In genomic region chr14:24481622-24482324, GRCh38 we compare ENCODE assay signal across 9 cellular contexts. TPM values are rescaled to one million over a fixed set of nuclear protein-coding genes. Genes with fewer than 3 reads are reported as not detected.
DNase-seq lines count a peak whose midpoint lies in the region; ATAC-seq and TF ChIP-seq lines count a peak whose summit lies in the region.
"Had no signal": no experiment of that assay in that cellular context is flagged by ENCODE, and none has a peak within 500 bp of the region (broad histone marks: within the 10 kb centered on the region; RNA-seq: fewer than 3 reads in every experiment).

No MANE protein-coding gene starts in this region.

- H3K9me3 Mint-ChIP-seq in CD14-positive monocyte: peaks cover 0 to 5% (median 3%) of the 10 kb centered on the region in 7 donors

- ATAC-seq in GM18861 (IDR thresholded peaks at IDR 0.05; ENCODE audit: unreplicated experiment) (peak; percentile 77), HG03442 (IDR thresholded peaks at IDR 0.05; ENCODE audit: unreplicated experiment) (peak; percentile 92)

- DNase-seq in CD14-positive monocyte (ENCODE audit: low spot score) (peak; percentile 54), SK-N-DZ (ENCODE audit: low spot score) (peak; percentile 85), amniotic epithelial cell (ENCODE audit: low read depth) (peak; percentile 27), left kidney (ENCODE audit: low read depth, low spot score) (peak; percentile 77), A172 (ENCODE audit: low spot score) (no peak)
- DNase-seq in stimulated activated naive CD4-positive, alpha-beta T cell treated with Interleukin-2 at 50 U/mL for 16 hours (lab: John Stamatoyannopoulos, UW): peak; percentile 21

- intact Hi-C loops in CD14-positive monocyte (cut with micrococcal nuclease): no loop called here

- peak; percentile 85 for TF ChIP-seq CTCF in CD14-positive monocyte (IDR thresholded peaks at IDR 0.05)

- peaks cover 0 to 2% (median 1%) of the 10 kb centered on the region in 3 donors for H3K27me3 Mint-ChIP-seq in CD14-positive monocyte (ENCODE audit: low read depth in 3 of 3)

- peak overlapping the region in 2 of 7 donors; percentile 7 to 42 for H3K27ac Mint-ChIP-seq in CD14-positive monocyte

- peak overlapping the region; percentile 76 to 95 for H3K4me3 Mint-ChIP-seq in CD14-positive monocyte

- H3K36me3 Mint-ChIP-seq in CD14-positive monocyte: no peaks in the 10 kb centered on the region

- peaks cover 27% of the 10 kb centered on the region for H3K4me1 Mint-ChIP-seq in CD14-positive monocyte

RNA-seq across cellular contexts. Expression of gene CMA1, which starts 26.3 kb away (rescaled TPM):
- not detected for polyA plus RNA-seq in CD14-positive monocyte
- not detected in 2 replicates for polyA plus RNA-seq in SK-N-DZ (2014; cell fraction: cytosol; rRNA removed)
- polyA plus RNA-seq in SK-N-DZ (2014; cell fraction: nucleus; rRNA removed): not detected in 2 replicates
- total RNA-seq in A172 (2014; rRNA removed; shearing (Covaris generic)): not detected in 2 replicates
- total RNA-seq: T-helper 2 cell treated with Interferon-gamma antibody and Interleukin-4, amounts not matched to agents 100 ng/mL and 5 ng/mL, for 36 hours had no signal

RNA-seq across cellular contexts. Expression of gene SDR39U1, which starts 39.2 kb away (rescaled TPM):
- 10 to 100 TPM; 37.3 to 39.2 TPM for polyA plus RNA-seq in CD14-positive monocyte
- polyA plus RNA-seq in SK-N-DZ (2014; cell fraction: cytosol; rRNA removed): 29.1 and 47.6 TPM in 2 replicates
- 162 and 252 TPM in 2 replicates for polyA plus RNA-seq in SK-N-DZ (2014; cell fraction: nucleus; rRNA removed)
- total RNA-seq in A172 (2014; rRNA removed; shearing (Covaris generic)): 3.3 and 4.0 TPM in 2 replicates

RNA-seq across cellular contexts. Expression of gene KHNYN, which starts 52.0 kb away (rescaled TPM):
- polyA plus RNA-seq in CD14-positive monocyte: 10 to 100 TPM; 12.4 to 16.0 TPM
- polyA plus RNA-seq in SK-N-DZ (2014; cell fraction: cytosol; rRNA removed): 19.1 and 21.1 TPM in 2 replicates
- polyA plus RNA-seq in SK-N-DZ (2014; cell fraction: nucleus; rRNA removed): 30.5 and 42.2 TPM in 2 replicates
- total RNA-seq in A172 (2014; rRNA removed; shearing (Covaris generic)): 15.4 and 19.5 TPM in 2 replicates

RNA-seq across cellular contexts. Expression of gene CBLN3, which starts 52.3 kb away (rescaled TPM):
- under 1 TPM in 1 of 2 donors, not detected in 1; 0.07 TPM for polyA plus RNA-seq in CD14-positive monocyte
- 0.08 and 0.56 TPM in 2 replicates for polyA plus RNA-seq in SK-N-DZ (2014; cell fraction: cytosol; rRNA removed)
- 0.14 and 0.76 TPM in 2 replicates for polyA plus RNA-seq in SK-N-DZ (2014; cell fraction: nucleus; rRNA removed)
- 0.17 TPM in 1 of 2 replicates, not detected in the other for total RNA-seq in A172 (2014; rRNA removed; shearing (Covaris generic))
